Comparison of ENCODE assay signal across 1 cellular context in the genomic region with DNA sequence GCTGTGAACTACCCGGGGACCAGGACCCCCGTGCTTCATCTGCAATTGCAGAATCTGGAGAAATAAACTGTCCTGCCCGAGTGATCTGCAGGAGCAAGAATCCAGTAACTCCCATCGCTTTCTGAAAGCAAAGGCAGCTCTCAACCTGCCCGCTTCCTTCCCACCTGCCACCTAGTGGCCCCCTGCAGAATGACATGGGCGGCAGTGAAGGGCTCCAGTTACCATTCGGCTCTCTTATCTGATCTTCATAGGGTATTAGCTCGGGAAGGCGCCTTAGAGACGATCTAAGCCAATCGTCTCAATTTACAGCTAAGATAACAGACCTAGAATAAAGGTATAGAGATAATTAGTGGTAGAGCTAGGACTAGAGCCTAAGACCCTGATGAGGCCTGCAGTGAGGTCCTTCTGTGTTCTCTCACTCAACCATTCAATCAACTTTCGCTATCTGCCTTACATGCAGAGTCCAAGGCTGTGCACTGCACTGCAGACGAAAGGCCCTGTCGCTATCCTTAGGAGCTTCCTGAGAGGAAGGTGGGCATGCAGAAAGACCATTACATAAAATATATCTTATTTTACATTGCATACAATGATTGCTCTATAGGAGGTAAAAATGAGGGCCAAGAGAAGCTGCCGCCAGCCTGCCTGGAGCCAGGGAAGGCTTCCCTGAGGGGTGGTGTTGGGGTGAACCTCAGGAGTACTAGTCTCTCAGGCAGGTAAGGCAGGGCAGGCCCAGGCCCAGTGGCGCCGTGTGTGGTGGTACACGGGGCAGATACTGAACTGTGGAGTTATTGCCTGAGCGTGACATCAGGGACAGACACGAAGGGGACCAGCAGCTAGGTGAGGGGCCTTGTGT.
TF ChIP-seq lines count a peak whose summit lies in the region.

No MANE protein-coding gene starts in this region.

TF ChIP-seq in HepG2, 621 proteins besides CTCF, POLR2A, EP300 and RAD21 (continued from another document and continues in another):
- no peak for TF ChIP-seq GFI1 (CRISPR knock-in tag; IDR thresholded peaks at IDR 0.05; ENCODE audit: borderline replicate concordance)
- peak in 1 of 2 experiments; percentile 69; a peak in 1 of 4 replicates for TF ChIP-seq KLF16 (CRISPR knock-in tag; IDR thresholded peaks at IDR 0.05)
- TF ChIP-seq ZNF543 (CRISPR knock-in tag; IDR thresholded peaks at IDR 0.05) = 0 out of 2 replicates have a peak, but pooled peaks have one; percentile 22
- TF ChIP-seq ZNF205 (CRISPR knock-in tag; IDR thresholded peaks at IDR 0.05) = peak; percentile 67
- TF ChIP-seq ZNF709 (CRISPR knock-in tag; IDR thresholded peaks at IDR 0.05) = peak; percentile 71; the same call in 1 of the 2 replicates
- peak; percentile 75 for TF ChIP-seq GATAD2A (CRISPR knock-in tag; IDR thresholded peaks at IDR 0.05)
- TF ChIP-seq CENPX (CRISPR knock-in tag; IDR thresholded peaks at IDR 0.05) = no peak
- TF ChIP-seq, protein P1, sequence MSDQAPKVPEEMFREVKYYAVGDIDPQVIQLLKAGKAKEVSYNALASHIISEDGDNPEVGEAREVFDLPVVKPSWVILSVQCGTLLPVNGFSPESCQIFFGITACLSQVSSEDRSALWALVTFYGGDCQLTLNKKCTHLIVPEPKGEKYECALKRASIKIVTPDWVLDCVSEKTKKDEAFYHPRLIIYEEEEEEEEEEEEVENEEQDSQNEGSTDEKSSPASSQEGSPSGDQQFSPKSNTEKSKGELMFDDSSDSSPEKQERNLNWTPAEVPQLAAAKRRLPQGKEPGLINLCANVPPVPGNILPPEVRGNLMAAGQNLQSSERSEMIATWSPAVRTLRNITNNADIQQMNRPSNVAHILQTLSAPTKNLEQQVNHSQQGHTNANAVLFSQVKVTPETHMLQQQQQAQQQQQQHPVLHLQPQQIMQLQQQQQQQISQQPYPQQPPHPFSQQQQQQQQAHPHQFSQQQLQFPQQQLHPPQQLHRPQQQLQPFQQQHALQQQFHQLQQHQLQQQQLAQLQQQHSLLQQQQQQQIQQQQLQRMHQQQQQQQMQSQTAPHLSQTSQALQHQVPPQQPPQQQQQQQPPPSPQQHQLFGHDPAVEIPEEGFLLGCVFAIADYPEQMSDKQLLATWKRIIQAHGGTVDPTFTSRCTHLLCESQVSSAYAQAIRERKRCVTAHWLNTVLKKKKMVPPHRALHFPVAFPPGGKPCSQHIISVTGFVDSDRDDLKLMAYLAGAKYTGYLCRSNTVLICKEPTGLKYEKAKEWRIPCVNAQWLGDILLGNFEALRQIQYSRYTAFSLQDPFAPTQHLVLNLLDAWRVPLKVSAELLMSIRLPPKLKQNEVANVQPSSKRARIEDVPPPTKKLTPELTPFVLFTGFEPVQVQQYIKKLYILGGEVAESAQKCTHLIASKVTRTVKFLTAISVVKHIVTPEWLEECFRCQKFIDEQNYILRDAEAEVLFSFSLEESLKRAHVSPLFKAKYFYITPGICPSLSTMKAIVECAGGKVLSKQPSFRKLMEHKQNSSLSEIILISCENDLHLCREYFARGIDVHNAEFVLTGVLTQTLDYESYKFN (CRISPR knock-in tag; conservative IDR thresholded peaks at IDR 0.05) = 0 out of 2 replicates have a peak, but pooled peaks have one; percentile 7
- peak; percentile 27 for TF ChIP-seq ZNF18 (CRISPR knock-in tag; IDR thresholded peaks at IDR 0.05; ENCODE audit: insufficient replicate concordance)
- TF ChIP-seq ZGPAT (CRISPR knock-in tag; IDR thresholded peaks at IDR 0.05) = 0 out of 2 replicates have a peak, but pooled peaks have one; percentile 18
- TF ChIP-seq SOX13 (IDR thresholded peaks at IDR 0.05) = 0 out of 2 replicates have a peak, but pooled peaks have one; percentile 17
- peak in 1 of 2 experiments; percentile 41; a peak in 2 of 4 replicates for TF ChIP-seq SOX13 (CRISPR knock-in tag; conservative IDR thresholded peaks at IDR 0.05 in 1 of 2, IDR thresholded peaks at IDR 0.05 in 1 of 2)
- TF ChIP-seq, protein P2, sequence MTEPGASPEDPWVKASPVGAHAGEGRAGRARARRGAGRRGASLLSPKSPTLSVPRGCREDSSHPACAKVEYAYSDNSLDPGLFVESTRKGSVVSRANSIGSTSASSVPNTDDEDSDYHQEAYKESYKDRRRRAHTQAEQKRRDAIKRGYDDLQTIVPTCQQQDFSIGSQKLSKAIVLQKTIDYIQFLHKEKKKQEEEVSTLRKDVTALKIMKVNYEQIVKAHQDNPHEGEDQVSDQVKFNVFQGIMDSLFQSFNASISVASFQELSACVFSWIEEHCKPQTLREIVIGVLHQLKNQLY (CRISPR knock-in tag; IDR thresholded peaks at IDR 0.05) = 0 out of 2 replicates have a peak, but pooled peaks have one; percentile 36
- TF ChIP-seq MTERF4 (CRISPR knock-in tag; IDR thresholded peaks at IDR 0.05) = peak; percentile 85; the same call in 1 of the 2 replicates
- TF ChIP-seq, protein P3, sequence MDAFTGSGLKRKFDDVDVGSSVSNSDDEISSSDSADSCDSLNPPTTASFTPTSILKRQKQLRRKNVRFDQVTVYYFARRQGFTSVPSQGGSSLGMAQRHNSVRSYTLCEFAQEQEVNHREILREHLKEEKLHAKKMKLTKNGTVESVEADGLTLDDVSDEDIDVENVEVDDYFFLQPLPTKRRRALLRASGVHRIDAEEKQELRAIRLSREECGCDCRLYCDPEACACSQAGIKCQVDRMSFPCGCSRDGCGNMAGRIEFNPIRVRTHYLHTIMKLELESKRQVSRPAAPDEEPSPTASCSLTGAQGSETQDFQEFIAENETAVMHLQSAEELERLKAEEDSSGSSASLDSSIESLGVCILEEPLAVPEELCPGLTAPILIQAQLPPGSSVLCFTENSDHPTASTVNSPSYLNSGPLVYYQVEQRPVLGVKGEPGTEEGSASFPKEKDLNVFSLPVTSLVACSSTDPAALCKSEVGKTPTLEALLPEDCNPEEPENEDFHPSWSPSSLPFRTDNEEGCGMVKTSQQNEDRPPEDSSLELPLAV (CRISPR knock-in tag; conservative IDR thresholded peaks at IDR 0.05; ENCODE audit: low read depth) = no peak
- TF ChIP-seq KMT2A (CRISPR knock-in tag; IDR thresholded peaks at IDR 0.05) = 0 out of 2 replicates have a peak, but pooled peaks have one; percentile 31
- no peak for TF ChIP-seq ZNF138 (CRISPR knock-in tag; IDR thresholded peaks at IDR 0.05; ENCODE audit: low read depth)
- TF ChIP-seq ZNF644 (CRISPR knock-in tag; IDR thresholded peaks at IDR 0.05; ENCODE audit: low read depth) = peak; percentile 44; the same call in 1 of the 2 replicates
- TF ChIP-seq ZNF547 (CRISPR knock-in tag; IDR thresholded peaks at IDR 0.05) = peak; percentile 49; the same call in 1 of the 2 replicates
- no peak for TF ChIP-seq SOX6 (IDR thresholded peaks at IDR 0.05)
- TF ChIP-seq SOX6 (CRISPR knock-in tag; IDR thresholded peaks at IDR 0.05) = peak; percentile 16; the same call in 1 of the 2 replicates
- TF ChIP-seq ZNF614 (CRISPR knock-in tag; IDR thresholded peaks at IDR 0.05; ENCODE audit: borderline replicate concordance) = peak; percentile 42; the same call in 1 of the 2 replicates
- 0 out of 2 replicates have a peak, but pooled peaks have one; percentile 10 for TF ChIP-seq ZBTB21 (CRISPR knock-in tag; IDR thresholded peaks at IDR 0.05)
- TF ChIP-seq, protein P4, sequence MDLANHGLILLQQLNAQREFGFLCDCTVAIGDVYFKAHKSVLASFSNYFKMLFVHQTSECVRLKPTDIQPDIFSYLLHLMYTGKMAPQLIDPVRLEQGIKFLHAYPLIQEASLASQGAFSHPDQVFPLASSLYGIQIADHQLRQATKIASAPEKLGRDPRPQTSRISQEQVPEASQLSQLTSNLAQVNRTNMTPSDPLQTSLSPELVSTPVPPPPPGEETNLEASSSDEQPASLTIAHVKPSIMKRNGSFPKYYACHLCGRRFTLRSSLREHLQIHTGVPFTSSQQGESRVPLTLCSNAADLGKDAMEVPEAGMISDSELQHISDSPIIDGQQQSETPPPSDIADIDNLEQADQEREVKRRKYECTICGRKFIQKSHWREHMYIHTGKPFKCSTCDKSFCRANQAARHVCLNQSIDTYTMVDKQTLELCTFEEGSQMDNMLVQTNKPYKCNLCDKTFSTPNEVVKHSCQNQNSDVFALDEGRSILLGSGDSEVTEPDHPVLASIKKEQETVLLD (CRISPR knock-in tag; IDR thresholded peaks at IDR 0.05; ENCODE audit: low read depth) = no peak
- no peak for TF ChIP-seq TBP (CRISPR knock-in tag; IDR thresholded peaks at IDR 0.05)
- 0 out of 2 replicates have a peak, but pooled peaks have one; percentile 33 for TF ChIP-seq ZNF639 (CRISPR knock-in tag; conservative IDR thresholded peaks at IDR 0.05)
- peak; percentile 65 for TF ChIP-seq ERF (CRISPR knock-in tag; IDR thresholded peaks at IDR 0.05)
- TF ChIP-seq JARID2 (CRISPR knock-in tag; IDR thresholded peaks at IDR 0.05; ENCODE audit: insufficient replicate concordance) = peak; percentile 65
- TF ChIP-seq ZNF772 (CRISPR knock-in tag; IDR thresholded peaks at IDR 0.05) = no peak
- peak; percentile 39; the same call in 1 of the 2 replicates for TF ChIP-seq TARDBP (CRISPR knock-in tag; IDR thresholded peaks at IDR 0.05)
- no peak for TF ChIP-seq ZNF354B (CRISPR knock-in tag; IDR thresholded peaks at IDR 0.05)
- TF ChIP-seq, protein P5, sequence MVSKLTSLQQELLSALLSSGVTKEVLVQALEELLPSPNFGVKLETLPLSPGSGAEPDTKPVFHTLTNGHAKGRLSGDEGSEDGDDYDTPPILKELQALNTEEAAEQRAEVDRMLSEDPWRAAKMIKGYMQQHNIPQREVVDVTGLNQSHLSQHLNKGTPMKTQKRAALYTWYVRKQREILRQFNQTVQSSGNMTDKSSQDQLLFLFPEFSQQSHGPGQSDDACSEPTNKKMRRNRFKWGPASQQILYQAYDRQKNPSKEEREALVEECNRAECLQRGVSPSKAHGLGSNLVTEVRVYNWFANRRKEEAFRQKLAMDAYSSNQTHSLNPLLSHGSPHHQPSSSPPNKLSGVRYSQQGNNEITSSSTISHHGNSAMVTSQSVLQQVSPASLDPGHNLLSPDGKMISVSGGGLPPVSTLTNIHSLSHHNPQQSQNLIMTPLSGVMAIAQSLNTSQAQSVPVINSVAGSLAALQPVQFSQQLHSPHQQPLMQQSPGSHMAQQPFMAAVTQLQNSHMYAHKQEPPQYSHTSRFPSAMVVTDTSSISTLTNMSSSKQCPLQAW (CRISPR knock-in tag; IDR thresholded peaks at IDR 0.05) = peak; percentile 49; the same call in 1 of the 2 replicates
- peak; percentile 3; the same call in 1 of the 2 replicates for TF ChIP-seq ZBTB8A (CRISPR knock-in tag; IDR thresholded peaks at IDR 0.05; ENCODE audit: borderline replicate concordance, low read depth)
- no peak for TF ChIP-seq NFRKB (IDR thresholded peaks at IDR 0.05)
- peak; percentile 79; the same call in 1 of the 2 replicates for TF ChIP-seq ZNF44 (CRISPR knock-in tag; IDR thresholded peaks at IDR 0.05)
- peak; percentile 28 for TF ChIP-seq ZNF891 (CRISPR knock-in tag; IDR thresholded peaks at IDR 0.05)
- 0 out of 2 replicates have a peak, but pooled peaks have one; percentile 36 for TF ChIP-seq KMT2B (CRISPR knock-in tag; IDR thresholded peaks at IDR 0.05)
- no peak for TF ChIP-seq ATAD3A (CRISPR knock-in tag; IDR thresholded peaks at IDR 0.05)
- TF ChIP-seq ZNF563 (CRISPR knock-in tag; IDR thresholded peaks at IDR 0.05) = peak; percentile 44; the same call in 1 of the 2 replicates
- peak; percentile 93; the same call in 1 of the 2 replicates for TF ChIP-seq SIX1 (CRISPR knock-in tag; IDR thresholded peaks at IDR 0.05; ENCODE audit: borderline replicate concordance)
- TF ChIP-seq ZNF7 (CRISPR knock-in tag; IDR thresholded peaks at IDR 0.05) = no peak
- TF ChIP-seq ZNF776 (CRISPR knock-in tag; IDR thresholded peaks at IDR 0.05) = no peak
- TF ChIP-seq ZNF550 (CRISPR knock-in tag; IDR thresholded peaks at IDR 0.05; ENCODE audit: borderline replicate concordance) = no peak
- peak; percentile 57; the same call in 1 of the 2 replicates for TF ChIP-seq ZNF12 (CRISPR knock-in tag; IDR thresholded peaks at IDR 0.05)
- TF ChIP-seq SIX4 (CRISPR knock-in tag; IDR thresholded peaks at IDR 0.05) = peak; percentile 82
- TF ChIP-seq ARNT2 (CRISPR knock-in tag; IDR thresholded peaks at IDR 0.05; ENCODE audit: low read depth) = no peak
- TF ChIP-seq SAP130 (CRISPR knock-in tag; IDR thresholded peaks at IDR 0.05; ENCODE audit: low read depth) = peak; percentile 74
- peak; percentile 16; the same call in 1 of the 2 replicates for TF ChIP-seq RCOR2 (CRISPR knock-in tag; IDR thresholded peaks at IDR 0.05)
- no peak for TF ChIP-seq SNRNP70 (IDR thresholded peaks at IDR 0.05; ENCODE audit: low read depth, low read length)
- TF ChIP-seq LCORL (IDR thresholded peaks at IDR 0.05) = no peak
- TF ChIP-seq LCORL (CRISPR knock-in tag; IDR thresholded peaks at IDR 0.05) = peak; percentile 70; the same call in 1 of the 2 replicates
